In the genomic region with DNA sequence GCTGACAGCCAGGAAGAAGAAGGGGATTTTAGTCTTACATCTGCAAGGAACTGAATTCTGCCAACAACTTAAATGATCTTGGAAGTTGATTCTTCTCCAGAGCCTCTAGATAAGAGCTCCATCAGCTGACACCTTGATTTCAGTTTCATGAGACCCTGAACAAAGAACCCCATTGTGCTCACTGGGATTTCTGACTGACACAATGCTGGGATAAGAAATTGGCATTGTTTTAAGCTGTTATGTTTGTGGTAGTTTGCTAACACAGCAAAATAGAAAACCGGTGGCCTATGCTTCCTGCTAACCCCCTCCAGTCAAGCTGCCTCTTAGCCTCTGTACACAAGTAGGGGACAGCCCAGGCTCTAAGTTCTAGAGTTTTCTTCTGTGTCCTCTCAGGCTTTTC, we compare ENCODE assay signal across 21 cellular contexts. TPM values are rescaled to one million over a fixed set of nuclear protein-coding genes. Genes with fewer than 3 reads are reported as not detected.
DNase-seq lines count a peak whose midpoint lies in the region; ATAC-seq and TF ChIP-seq lines count a peak whose summit lies in the region.
"Had no signal": no experiment of that assay in that cellular context is flagged by ENCODE, and none has a peak within 500 bp of the region (broad histone marks: within the 10 kb centered on the region; RNA-seq: fewer than 3 reads in every experiment).

No MANE protein-coding gene starts in this region.

- intact Hi-C loops in Calu3 (cut with micrococcal nuclease; ENCODE audit: unreplicated experiment), result loop anchor here (5.0 kb wide), 1 partner anchor 33 kb away; no protein-coding TSS in a partner anchor

- H3K9me3 Mint-ChIP-seq in Calu3 (ENCODE audit: low read depth, unreplicated experiment) (no peaks in the 10 kb centered on the region), WTC11 (no peaks in the 10 kb centered on the region; the same call in 1 of the 2 replicates)
- H3K9me3 Mint-ChIP-seq: activated CD4-positive, alpha-beta T cell treated with anti-CD3 and anti-CD28 coated beads, Interleukin-2, amount 10 ng/mL, durations not matched to agents 24 days and 14 days; T-helper 1 cell treated with Interleukin-12 subunit alpha and Interleukin-12 subunit beta and Interleukin-4 antibody, amounts not matched to agents 30 μg/mL and 1 μg/mL, for 36 hours had no signal

- no peak overlapping the region for H3K4me3 Mint-ChIP-seq in Calu3 (ENCODE audit: low read depth, unreplicated experiment)
- H3K4me3 Mint-ChIP-seq in WTC11, result no peak overlapping the region
- H3K4me3 Mint-ChIP-seq: activated CD4-positive, alpha-beta T cell treated with anti-CD3 and anti-CD28 coated beads, Interleukin-2, amount 10 ng/mL, durations not matched to agents 24 days and 14 days; activated CD8-positive, alpha-beta memory T cell treated with anti-CD3 and anti-CD28 coated beads, Interleukin-2, amount 10 ng/mL, durations not matched to agents 7 days and 5 days; T-helper 1 cell treated with Interleukin-12 subunit alpha and Interleukin-12 subunit beta and Interleukin-4 antibody, amounts not matched to agents 30 μg/mL and 1 μg/mL, for 36 hours had no signal

- H3K27me3 Mint-ChIP-seq in Calu3 (ENCODE audit: unreplicated experiment) (no peaks in the 10 kb centered on the region), WTC11 (ENCODE audit: low read depth) (no peaks in the 10 kb centered on the region; the same call in 1 of the 2 replicates)

- peak; percentile 49 for DNase-seq in Calu3
- DNase-seq in astrocyte of the hippocampus (ENCODE audit: low read depth, low spot score), result peak; percentile 3
- peak; percentile 57 for DNase-seq in inferior parietal cortex (ENCODE audit: extremely low spot score)
- DNase-seq in pons (ENCODE audit: low spot score), result peak; percentile 92
- no peak for DNase-seq in NCI-H1436 treated with DMSO at 0.1 percent for 48 hours (lab: John Stamatoyannopoulos, UW)
- no peak for DNase-seq in WTC11 (ENCODE audit: low spot score)
- DNase-seq: activated CD4-positive, alpha-beta T cell treated with anti-CD3 and anti-CD28 coated beads, Interleukin-2, amount 10 ng/mL, durations not matched to agents 24 days and 14 days; activated CD8-positive, alpha-beta memory T cell treated with anti-CD3 and anti-CD28 coated beads, Interleukin-2, amount 10 ng/mL, durations not matched to agents 7 days and 5 days; DMS79; MM.1S; stimulated activated CD4-positive, alpha-beta T cell treated with anti-CD3 and anti-CD28 coated beads, Interleukin-2, amount 100 ng/mL, for 24 hours; stimulated activated naive CD4-positive, alpha-beta T cell had no signal

- H3K4me1 Mint-ChIP-seq in Calu3 (ENCODE audit: low read depth, unreplicated experiment) (peaks cover 21% of the 10 kb centered on the region), WTC11 (peaks cover 22% of the 10 kb centered on the region)
- H3K4me1 Mint-ChIP-seq: activated CD4-positive, alpha-beta T cell treated with anti-CD3 and anti-CD28 coated beads, Interleukin-2, amount 10 ng/mL, durations not matched to agents 24 days and 14 days; activated CD8-positive, alpha-beta memory T cell treated with anti-CD3 and anti-CD28 coated beads, Interleukin-2, amount 10 ng/mL, durations not matched to agents 7 days and 5 days had no signal

- TF ChIP-seq CTCF in Calu3 (IDR thresholded peaks at IDR 0.05; ENCODE audit: unreplicated experiment) (no peak), WTC11 (IDR thresholded peaks at IDR 0.05) (no peak)

- H3K36me3 Mint-ChIP-seq in Calu3 (ENCODE audit: insufficient read depth, unreplicated experiment), result no peaks in the 10 kb centered on the region
- no peaks in the 10 kb centered on the region for H3K36me3 Mint-ChIP-seq in WTC11
- H3K36me3 Mint-ChIP-seq: activated CD8-positive, alpha-beta memory T cell treated with anti-CD3 and anti-CD28 coated beads, Interleukin-2, amount 10 ng/mL, durations not matched to agents 7 days and 5 days had no signal

- peak overlapping the region; percentile 16 for H3K27ac Mint-ChIP-seq in Calu3 (ENCODE audit: unreplicated experiment)
- H3K27ac Mint-ChIP-seq in WTC11, result no peak overlapping the region
- H3K27ac Mint-ChIP-seq: activated CD4-positive, alpha-beta T cell treated with anti-CD3 and anti-CD28 coated beads, Interleukin-2, amount 10 ng/mL, durations not matched to agents 24 days and 14 days; activated CD8-positive, alpha-beta memory T cell treated with anti-CD3 and anti-CD28 coated beads, Interleukin-2, amount 10 ng/mL, durations not matched to agents 7 days and 5 days; T-helper 1 cell treated with Interleukin-12 subunit alpha and Interleukin-12 subunit beta and Interleukin-4 antibody, amounts not matched to agents 30 μg/mL and 1 μg/mL, for 36 hours had no signal

- CTCF ChIA-PET in Calu3 (lab: Charles Lee), result interaction anchor here (0.6 to 1.5 kb wide), 12 partner anchors 9 to 1110 kb away, joined by 3 to 16 read pairs (median 4); partner anchors contain the start of gene RPL39L
- CTCF ChIA-PET in WTC11 (lab: Charles Lee), result interaction anchor here (0.7 to 1.8 kb wide), 3 partner anchors 35 to 87 kb away, joined by 3 to 5 read pairs (median 5); no protein-coding TSS in a partner anchor

- no TSS peak for BruUV-seq in Calu3 (replicated peaks; lab: Mats Ljungman, UMichigan)

- ATAC-seq in SK-N-SH treated with all-trans-retinoic acid at 6 μM for 48 hours (no peak), WTC11 (no peak), HG02588 (IDR thresholded peaks at IDR 0.05; ENCODE audit: unreplicated experiment) (no peak)
- ATAC-seq: activated CD8-positive, alpha-beta memory T cell treated with anti-CD3 and anti-CD28 coated beads, Interleukin-2, amount 10 ng/mL, durations not matched to agents 7 days and 5 days; gastroesophageal sphincter had no signal

- POLR2A ChIA-PET in WTC11 (lab: Charles Lee), result no interaction called here

TF ChIP-seq in SK-N-SH treated with all-trans-retinoic acid at 6 μM for 48 hours, 23 proteins besides CTCF, POLR2A, EP300 and RAD21:
- TF ChIP-seq ZNF565 (CRISPR knock-in tag; conservative IDR thresholded peaks at IDR 0.05; ENCODE audit: low read depth) (no peak), BACH2 (CRISPR knock-in tag; IDR thresholded peaks at IDR 0.05; ENCODE audit: borderline replicate concordance) (no peak), ISL1 (CRISPR knock-in tag; IDR thresholded peaks at IDR 0.05) (no peak), ZFP30 (CRISPR knock-in tag; IDR thresholded peaks at IDR 0.05) (no peak), ZNF8 (CRISPR knock-in tag; IDR thresholded peaks at IDR 0.05) (no peak), TOX (CRISPR knock-in tag; IDR thresholded peaks at IDR 0.05; ENCODE audit: borderline replicate concordance) (no peak)

TF ChIP-seq in WTC11, 78 proteins besides CTCF, POLR2A, EP300 and RAD21 (continues in another document):
- TF ChIP-seq SP1 (CRISPR knock-in tag; conservative IDR thresholded peaks at IDR 0.05) (no peak), USF2 (CRISPR knock-in tag; IDR thresholded peaks at IDR 0.05) (no peak), ELF4 (CRISPR knock-in tag; IDR thresholded peaks at IDR 0.05; ENCODE audit: low read depth) (no peak), SMAD3 (CRISPR knock-in tag; IDR thresholded peaks at IDR 0.05; ENCODE audit: borderline replicate concordance) (no peak), NFATC4 (CRISPR knock-in tag; IDR thresholded peaks at IDR 0.05) (no peak), ESRRA (CRISPR knock-in tag; IDR thresholded peaks at IDR 0.05; ENCODE audit: borderline replicate concordance) (no peak), NR2C2 (CRISPR knock-in tag; IDR thresholded peaks at IDR 0.05) (no peak), KAT7 (CRISPR knock-in tag; IDR thresholded peaks at IDR 0.05; ENCODE audit: borderline replicate concordance) (no peak), TEAD1 (CRISPR knock-in tag; IDR thresholded peaks at IDR 0.05) (no peak), ZNF423 (CRISPR knock-in tag; IDR thresholded peaks at IDR 0.05) (no peak)
- TF ChIP-seq, protein P1, sequence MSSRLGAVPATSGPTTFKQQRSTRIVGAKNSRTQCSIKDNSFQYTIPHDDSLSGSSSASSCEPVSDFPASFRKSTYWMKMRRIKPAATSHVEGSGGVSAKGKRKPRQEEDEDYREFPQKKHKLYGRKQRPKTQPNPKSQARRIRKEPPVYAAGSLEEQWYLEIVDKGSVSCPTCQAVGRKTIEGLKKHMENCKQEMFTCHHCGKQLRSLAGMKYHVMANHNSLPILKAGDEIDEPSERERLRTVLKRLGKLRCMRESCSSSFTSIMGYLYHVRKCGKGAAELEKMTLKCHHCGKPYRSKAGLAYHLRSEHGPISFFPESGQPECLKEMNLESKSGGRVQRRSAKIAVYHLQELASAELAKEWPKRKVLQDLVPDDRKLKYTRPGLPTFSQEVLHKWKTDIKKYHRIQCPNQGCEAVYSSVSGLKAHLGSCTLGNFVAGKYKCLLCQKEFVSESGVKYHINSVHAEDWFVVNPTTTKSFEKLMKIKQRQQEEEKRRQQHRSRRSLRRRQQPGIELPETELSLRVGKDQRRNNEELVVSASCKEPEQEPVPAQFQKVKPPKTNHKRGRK (CRISPR knock-in tag; IDR thresholded peaks at IDR 0.05; ENCODE audit: borderline replicate concordance), result no peak
- TF ChIP-seq, protein P2, sequence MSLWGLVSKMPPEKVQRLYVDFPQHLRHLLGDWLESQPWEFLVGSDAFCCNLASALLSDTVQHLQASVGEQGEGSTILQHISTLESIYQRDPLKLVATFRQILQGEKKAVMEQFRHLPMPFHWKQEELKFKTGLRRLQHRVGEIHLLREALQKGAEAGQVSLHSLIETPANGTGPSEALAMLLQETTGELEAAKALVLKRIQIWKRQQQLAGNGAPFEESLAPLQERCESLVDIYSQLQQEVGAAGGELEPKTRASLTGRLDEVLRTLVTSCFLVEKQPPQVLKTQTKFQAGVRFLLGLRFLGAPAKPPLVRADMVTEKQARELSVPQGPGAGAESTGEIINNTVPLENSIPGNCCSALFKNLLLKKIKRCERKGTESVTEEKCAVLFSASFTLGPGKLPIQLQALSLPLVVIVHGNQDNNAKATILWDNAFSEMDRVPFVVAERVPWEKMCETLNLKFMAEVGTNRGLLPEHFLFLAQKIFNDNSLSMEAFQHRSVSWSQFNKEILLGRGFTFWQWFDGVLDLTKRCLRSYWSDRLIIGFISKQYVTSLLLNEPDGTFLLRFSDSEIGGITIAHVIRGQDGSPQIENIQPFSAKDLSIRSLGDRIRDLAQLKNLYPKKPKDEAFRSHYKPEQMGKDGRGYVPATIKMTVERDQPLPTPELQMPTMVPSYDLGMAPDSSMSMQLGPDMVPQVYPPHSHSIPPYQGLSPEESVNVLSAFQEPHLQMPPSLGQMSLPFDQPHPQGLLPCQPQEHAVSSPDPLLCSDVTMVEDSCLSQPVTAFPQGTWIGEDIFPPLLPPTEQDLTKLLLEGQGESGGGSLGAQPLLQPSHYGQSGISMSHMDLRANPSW (CRISPR knock-in tag; conservative IDR thresholded peaks at IDR 0.05; ENCODE audit: low read depth), result no peak

RNA-seq across cellular contexts. Expression of gene MASP1, which starts 36.2 kb away (rescaled TPM):
- 0.17 and 0.59 TPM in 2 replicates for total RNA-seq in Calu3 (2022)
- total RNA-seq in WTC11 (2021), result 2.2 to 3.5 TPM (median 3.1 TPM) in 3 replicates
- total RNA-seq: activated CD4-positive, alpha-beta T cell treated with anti-CD3 and anti-CD28 coated beads, Interleukin-2, amount 10 ng/mL, durations not matched to agents 24 days and 14 days; activated CD8-positive, alpha-beta memory T cell treated with anti-CD3 and anti-CD28 coated beads, Interleukin-2, amount 10 ng/mL, durations not matched to agents 7 days and 5 days had no signal

RNA-seq across cellular contexts. Expression of gene RTP1, which starts 58.0 kb away (rescaled TPM):
- total RNA-seq in Calu3 (2022), result not detected in 2 replicates
- total RNA-seq in WTC11 (2021), result 5.1 to 5.9 TPM (median 5.6 TPM) in 3 replicates
- total RNA-seq: activated CD4-positive, alpha-beta T cell treated with anti-CD3 and anti-CD28 coated beads, Interleukin-2, amount 10 ng/mL, durations not matched to agents 24 days and 14 days; activated CD8-positive, alpha-beta memory T cell treated with anti-CD3 and anti-CD28 coated beads, Interleukin-2, amount 10 ng/mL, durations not matched to agents 7 days and 5 days; breast epithelium; gastroesophageal sphincter; lower leg skin; osteoblast; skeletal muscle tissue; tibial nerve had no signal

Comparison
In these comparisons a context has a peak if more than half of its experiments do, and no peak if none do; other contexts are left out.
1. DNase-seq: peak in Calu3 (single experiment), astrocyte of the hippocampus (single experiment), inferior parietal cortex (single experiment) and pons (single experiment); none in NCI-H1436 treated with DMSO at 0.1 percent for 48 hours (single experiment) and WTC11 (single experiment).